Comparison of ENCODE assay signal across 8 cellular contexts in genomic region chr19:4676955-4677731, GRCh38.
DNase-seq lines count a peak whose midpoint lies in the region; ATAC-seq and TF ChIP-seq lines count a peak whose summit lies in the region.

No MANE protein-coding gene starts in this region.

- intact Hi-C loops in dendritic cell treated with granulocyte-macrophage colony-stimulating factor and Interleukin-4, amounts not matched to agents 40 ng/mL and 50 ng/mL, for 4 days (cut with micrococcal nuclease), result no loop called here

- H3K27me3 Mint-ChIP-seq in dendritic cell treated with granulocyte-macrophage colony-stimulating factor and Interleukin-4, amounts not matched to agents 40 ng/mL and 50 ng/mL, for 4 days, result no peaks in the 10 kb centered on the region
- H3K27me3 Mint-ChIP-seq in memory B cell, result no peaks in the 10 kb centered on the region

- DNase-seq in ACHN (peak; percentile 37), GM12865 (ENCODE audit: low read depth) (peak; percentile 54), OCI-M1 (lab: John Stamatoyannopoulos, UW) (peak; percentile 41), memory B cell (ENCODE audit: low spot score in 2 of 2) (no peak), NCI-H2081 (lab: John Stamatoyannopoulos, UW) (no peak)

- no peak overlapping the region for H3K4me3 ChIP-seq in GM12865 (ENCODE audit: low read depth, low read length)

- H3K4me1 Mint-ChIP-seq in dendritic cell treated with granulocyte-macrophage colony-stimulating factor and Interleukin-4, amounts not matched to agents 40 ng/mL and 50 ng/mL, for 4 days (ENCODE audit: low read depth), result peaks cover 13% of the 10 kb centered on the region
- no peaks in the 10 kb centered on the region for H3K4me1 Mint-ChIP-seq in memory B cell

- ATAC-seq in memory B cell (ENCODE audit: low read depth) (peak; percentile 43), GM18502 (IDR thresholded peaks at IDR 0.05; ENCODE audit: poor library complexity, unreplicated experiment) (no peak), GM19328 (IDR thresholded peaks at IDR 0.05; ENCODE audit: unreplicated experiment) (no peak)

- in situ Hi-C loops in ACHN (cut with HindIII; ENCODE audit: low pct_ligation_motif_present, low pct_unique_long_range_greater_than_20kb, low sequenced_read_pairs), result no loop called here

- TF ChIP-seq CTCF in GM12865 (IDR thresholded peaks at IDR 0.05; ENCODE audit: insufficient read depth, low read depth, low read length, missing control alignments), result peak; percentile 46

- H3K4me3 Mint-ChIP-seq in dendritic cell treated with granulocyte-macrophage colony-stimulating factor and Interleukin-4, amounts not matched to agents 40 ng/mL and 50 ng/mL, for 4 days, result no peak overlapping the region
- H3K4me3 Mint-ChIP-seq in memory B cell, result no peak overlapping the region

- peak overlapping the region; percentile 7 for H3K27ac Mint-ChIP-seq in dendritic cell treated with granulocyte-macrophage colony-stimulating factor and Interleukin-4, amounts not matched to agents 40 ng/mL and 50 ng/mL, for 4 days
- H3K27ac Mint-ChIP-seq in memory B cell, result peak overlapping the region; percentile 62

- no peaks in the 10 kb centered on the region for H3K9me3 Mint-ChIP-seq in dendritic cell treated with granulocyte-macrophage colony-stimulating factor and Interleukin-4, amounts not matched to agents 40 ng/mL and 50 ng/mL, for 4 days
- no peaks in the 10 kb centered on the region for H3K9me3 Mint-ChIP-seq in memory B cell

- H3K36me3 Mint-ChIP-seq in dendritic cell treated with granulocyte-macrophage colony-stimulating factor and Interleukin-4, amounts not matched to agents 40 ng/mL and 50 ng/mL, for 4 days (ENCODE audit: low read depth), result peaks cover 78% of the 10 kb centered on the region
- peaks cover 11% of the 10 kb centered on the region for H3K36me3 Mint-ChIP-seq in memory B cell

Comparison
In these comparisons a context has a peak if more than half of its experiments do, and no peak if none do; other contexts are left out.
1. DNase-seq: peak in ACHN (single experiment), GM12865 (single experiment) and OCI-M1 (single experiment); none in memory B cell (0 of 2) and NCI-H2081 (0 of 2).